Comparison of ENCODE assay signal across 8 cellular contexts in the genomic region with DNA sequence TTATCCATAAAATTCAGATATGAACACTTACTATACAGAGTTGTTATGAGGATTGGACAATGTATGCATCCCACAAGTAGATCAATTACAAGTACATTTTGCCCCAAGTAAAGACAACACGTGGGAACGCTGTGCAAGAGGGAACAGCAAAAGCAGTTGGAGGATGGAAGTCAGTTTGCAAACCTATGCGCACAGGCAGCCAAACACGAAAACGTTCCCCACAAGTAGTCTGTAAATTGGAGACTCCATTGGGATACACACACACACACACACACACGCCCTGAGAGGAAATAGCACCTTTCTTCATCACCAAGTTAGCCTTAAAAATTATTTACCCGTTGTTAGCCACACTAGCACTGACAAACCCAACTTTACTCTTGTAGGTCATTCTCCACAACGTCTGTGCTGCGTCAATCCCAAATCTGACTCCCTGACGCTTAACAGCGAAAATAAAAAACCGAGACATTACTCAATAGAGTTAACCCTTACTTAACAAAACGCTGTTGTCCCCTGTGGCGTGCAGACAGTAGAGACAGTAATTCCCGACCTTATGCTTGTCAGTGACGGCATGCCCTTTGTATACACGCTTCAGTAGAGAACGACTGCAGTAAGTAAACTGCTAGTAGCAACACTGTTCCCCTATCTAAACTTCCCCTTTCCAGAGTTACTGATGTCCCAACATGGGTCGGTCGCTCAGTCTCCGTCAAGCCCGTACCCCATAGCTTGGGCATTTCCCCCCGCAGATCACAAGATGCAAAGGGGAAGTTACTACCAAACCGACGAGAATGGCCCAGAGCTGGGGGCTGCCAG. TPM values are rescaled to one million over a fixed set of nuclear protein-coding genes. Genes with fewer than 3 reads are reported as not detected.
A peak's percentile ranks its signal among the peaks of the same experiment; 100 is the strongest.
DNase-seq lines count a peak whose midpoint lies in the region; ATAC-seq and TF ChIP-seq lines count a peak whose summit lies in the region.

No MANE protein-coding gene starts in this region.

- H3F3A ChIP-seq in SU-DHL-6 (ENCODE audit: insufficient read depth), result no peaks in the 10 kb centered on the region

- H3K4me2 ChIP-seq in SU-DHL-6 (ENCODE audit: low read depth, low read length, poor library complexity, severe bottlenecking), result peak overlapping the region; percentile 79

- H3K4me1 ChIP-seq in duodenal mucosa (ENCODE audit: control insufficient read depth in 1 of 2, insufficient read depth in 2 of 2, low read length in 2 of 2), result peaks cover 22 to 30% of the 10 kb centered on the region in 2 donors

- peak in 2 of 3 experiments; percentile 16 to 72 for DNase-seq in NCI-H1417 (lab: John Stamatoyannopoulos, UW)
- no peak for DNase-seq in NCI-H1417 treated with DMSO at 0.1 percent for 48 hours (lab: John Stamatoyannopoulos, UW)
- peak; percentile 38 for DNase-seq in HK-2 (ENCODE audit: unreplicated experiment)
- DNase-seq in lower leg skin (ENCODE audit: low spot score in 2 of 2), result peak in 1 of 2 donors; percentile 61
- peak in 24 of 49 donors; percentile 6 to 85 (median 62) for DNase-seq in substantia nigra (lab: John Stamatoyannopoulos, UW)

- H3K9ac ChIP-seq in SU-DHL-6 (ENCODE audit: low read length) (peak overlapping the region; percentile 67), duodenal mucosa (ENCODE audit: low read depth in 1 of 2, low read length in 2 of 2) (peak overlapping the region; percentile 79 to 95)

- 1 to 3% methylated on average over 25 of the region's 25 CpGs for WGBS in lower leg skin, 2 donors

- no peak for TF ChIP-seq POLR2A in lower leg skin (IDR thresholded peaks at IDR 0.05)

- no peak for TF ChIP-seq CTCF in SU-DHL-6 (IDR thresholded peaks at IDR 0.05; ENCODE audit: insufficient read depth, low read length, poor library complexity, severe bottlenecking)
- TF ChIP-seq CTCF in lower leg skin (IDR thresholded peaks at IDR 0.05), result no peak

- peak overlapping the region; percentile 94 for H2AFZ ChIP-seq in SU-DHL-6 (ENCODE audit: low read depth, low read length, severe bottlenecking)

- H3K36me3 ChIP-seq in SU-DHL-6 (ENCODE audit: low read length), result no peaks in the 10 kb centered on the region
- H3K36me3 ChIP-seq in duodenal mucosa (ENCODE audit: control insufficient read depth in 1 of 2, insufficient read depth in 2 of 2, low read length in 2 of 2), result no peaks in the 10 kb centered on the region

- H3K27me3 ChIP-seq in SU-DHL-6 (ENCODE audit: low read length), result no peaks in the 10 kb centered on the region
- no peaks in the 10 kb centered on the region for H3K27me3 ChIP-seq in duodenal mucosa (ENCODE audit: control insufficient read depth in 1 of 2, insufficient read depth in 2 of 2, low read length in 2 of 2)

- no peaks in the 10 kb centered on the region for H3K9me3 ChIP-seq in SU-DHL-6 (ENCODE audit: insufficient read depth, low read length)
- no peaks in the 10 kb centered on the region for H3K9me3 ChIP-seq in duodenal mucosa (ENCODE audit: control insufficient read depth in 1 of 2, low read length in 2 of 2)

- H3K4me3 ChIP-seq in SU-DHL-6 (ENCODE audit: insufficient read depth, low read length, poor library complexity, severe bottlenecking), result peak overlapping the region; percentile 55
- peak overlapping the region; percentile 95 to 98 for H3K4me3 ChIP-seq in duodenal mucosa (ENCODE audit: low read depth in 1 of 2, low read length in 2 of 2)
- peak overlapping the region; percentile 77 for H3K4me3 ChIP-seq in lower leg skin (ENCODE audit: low read depth, poor library complexity, severe bottlenecking)

- ATAC-seq in GM21447 (IDR thresholded peaks at IDR 0.05; ENCODE audit: unreplicated experiment), result peak; percentile 64

- H3K79me2 ChIP-seq in SU-DHL-6 (ENCODE audit: insufficient read depth, low read length), result peaks cover 28% of the 10 kb centered on the region; the same call in 1 of the 2 replicates

- intact Hi-C loops in lower leg skin (cut with DNase I; ENCODE audit: low total_unique reads), result no loop called here

- H3K27ac ChIP-seq in SU-DHL-6 (ENCODE audit: low read depth, low read length), result peak overlapping the region; percentile 59
- peak overlapping the region; percentile 83 for H3K27ac ChIP-seq in duodenal mucosa (ENCODE audit: low read depth, low read length)
- H3K27ac ChIP-seq in substantia nigra (ENCODE audit: low read depth, low read length, poor library complexity, severe bottlenecking), result peak overlapping the region; percentile 83

- no peaks in the 10 kb centered on the region for H3K9me2 ChIP-seq in SU-DHL-6 (replicated peaks; ENCODE audit: insufficient read depth, low read length)

- H4K20me1 ChIP-seq in SU-DHL-6 (ENCODE audit: low read depth, low read length), result no peaks in the 10 kb centered on the region

RNA-seq across cellular contexts. Expression of gene MANBA, which starts 0.7 kb away (rescaled TPM):
- 10 to 100 TPM; 11.9 to 20.8 (median 14.3) TPM for total RNA-seq in lower leg skin
